Comparison of ENCODE assay signal across 18 cellular contexts in the genomic region with DNA sequence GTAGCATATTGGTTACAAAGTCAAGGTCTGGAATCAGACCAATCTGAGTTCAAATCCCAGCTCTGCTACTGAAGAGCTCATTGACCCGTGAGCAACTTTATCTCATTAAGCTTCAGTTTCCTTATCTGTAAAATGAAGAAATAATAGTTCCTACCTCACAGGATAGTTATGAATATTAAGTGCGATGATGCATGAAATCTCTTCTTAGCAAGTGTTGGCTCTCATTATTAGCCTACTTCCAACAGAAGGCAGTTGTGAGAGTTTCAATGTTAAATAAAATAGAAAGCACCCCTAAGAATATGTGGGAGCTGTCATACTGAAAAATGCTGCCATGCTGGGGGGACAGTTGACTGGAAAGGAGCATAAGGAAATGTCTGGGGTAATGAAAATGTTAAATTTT.
"Had no signal": no experiment of that assay in that cellular context is flagged by ENCODE, and none has a peak within 500 bp of the region (broad histone marks: within the 10 kb centered on the region; RNA-seq: fewer than 3 reads in every experiment).

No MANE protein-coding gene starts in this region.

- DNase-seq: activated CD4-positive, alpha-beta T cell treated with anti-CD3 and anti-CD28 coated beads, Interleukin-2, amount 50 U/mL, for 1 hour; activated CD8-positive, alpha-beta T cell treated with anti-CD3 and anti-CD28 coated beads for 36 hours; activated T-cell treated with anti-CD3 and anti-CD28 coated beads, Interleukin-2, amount 50 U/mL, for 4 hours; dermis blood vessel endothelial cell; effector CD4-positive, alpha-beta T cell; foreskin keratinocyte; heart right ventricle; naive B cell; ovary; psoas muscle; right cardiac atrium; stimulated activated CD4-positive, alpha-beta T cell treated with anti-CD3 and anti-CD28 coated beads, Interleukin-2, amount 100 ng/mL, for 48 hours; stimulated activated naive CD4-positive, alpha-beta T cell treated with Interleukin-2 at 50 U/mL for 16 hours had no signal

- H3K27me3 ChIP-seq: esophagus muscularis mucosa, foreskin keratinocyte, heart right ventricle, ovary, tibial nerve had no signal

- H3K27ac ChIP-seq: esophagus muscularis mucosa, foreskin keratinocyte, ovary, psoas muscle, tibial nerve had no signal

- H3K4me3 ChIP-seq: esophagus muscularis mucosa, heart right ventricle, ovary, psoas muscle, tibial nerve had no signal

- H3K9me3 ChIP-seq: esophagus muscularis mucosa, heart right ventricle, ovary, psoas muscle, tibial nerve had no signal

- ATAC-seq: activated CD8-positive, alpha-beta T cell treated with anti-CD3 and anti-CD28 coated beads for 36 hours; activated naive CD4-positive, alpha-beta T cell treated with anti-CD3 and anti-CD28 coated beads, Interleukin-2, amount 50 U/mL, for 72 hours; activated T-cell treated with anti-CD3 and anti-CD28 coated beads, Interleukin-2, amount 50 U/mL, for 4 hours; activated T-helper 17 cell treated with anti-CD3 and anti-CD28 coated beads, Interleukin-2, amount 50 U/mL, for 72 hours; psoas muscle; WTC11 had no signal

- H3K36me3 ChIP-seq: esophagus muscularis mucosa, heart right ventricle, ovary, tibial nerve had no signal
